ENCODE assay signal across 12 cellular contexts in genomic region chr14:102579696-102580551, GRCh38. TPM values are rescaled to one million over a fixed set of nuclear protein-coding genes. Genes with fewer than 3 reads are reported as not detected.
DNase-seq lines count a peak whose midpoint lies in the region; ATAC-seq, FAIRE-seq and TF ChIP-seq lines count a peak whose summit lies in the region.
"Had no signal": no experiment of that assay in that cellular context is flagged by ENCODE, and none has a peak within 500 bp of the region (broad histone marks: within the 10 kb centered on the region; RNA-seq: fewer than 3 reads in every experiment).

No MANE protein-coding gene starts in this region.

- no peak for TF ChIP-seq POLR2A in A549 (IDR thresholded peaks at IDR 0.05; ENCODE audit: low read length)

- no peaks in the 10 kb centered on the region for H4K20me1 ChIP-seq in Karpas-422 (ENCODE audit: insufficient read depth, low read depth, low read length)

- CTCF ChIA-PET in A549 (lab: Yijun Ruan, JAX) (interaction anchor here (0.6 to 2.2 kb wide), 7 partner anchors 10 to 1609 kb away, joined by 3 to 9 read pairs (median 4); no protein-coding TSS in a partner anchor), MCF 10A (lab: Yijun Ruan, JAX) (interaction anchor here (0.6 to 1.3 kb wide), 4 partner anchors 9 to 1355 kb away, joined by 3 read pairs; no protein-coding TSS in a partner anchor)
- CTCF ChIA-PET in CD4-positive, alpha-beta memory T cell (lab: Charles Lee; ENCODE audit: partially characterized antibody) = no interaction called here

- H3K27ac ChIP-seq in A549 (peak overlapping the region in 1 of 2 experiments; percentile 15; a peak in 1 of 6 replicates), Karpas-422 (ENCODE audit: low read length) (no peak overlapping the region), caudate nucleus (ENCODE audit: low read depth, low read length) (no peak overlapping the region)
- H3K27ac ChIP-seq in CD4-positive, alpha-beta memory T cell (ENCODE audit: low read depth, low read length) = no peak overlapping the region

- H3K27me3 Mint-ChIP-seq in MCF 10A (ENCODE audit: insufficient read depth, unreplicated experiment) = no peaks in the 10 kb centered on the region
- no peaks in the 10 kb centered on the region for H3K27me3 Mint-ChIP-seq in activated T-cell treated with anti-CD3 and anti-CD28 coated beads, Interleukin-2, amount 50 U/mL, for 72 hours (ENCODE audit: low read depth)
- peaks cover 0 to 5% of the 10 kb centered on the region in 2 donors for H3K27me3 Mint-ChIP-seq in CD4-positive, alpha-beta memory T cell

- TF ChIP-seq RAD21 in A549 (conservative IDR thresholded peaks at IDR 0.05 in 1 of 2, IDR thresholded peaks at IDR 0.05 in 1 of 2) = no peak

- BruUV-seq in MCF 10A (replicated peaks; lab: Mats Ljungman, UMichigan) = no TSS peak

- TF ChIP-seq EP300 in A549 (IDR thresholded peaks at IDR 0.05) = no peak

- FAIRE-seq in A549 (lab: Jason Lieb, UNC) = no peak

- H3K4me1 Mint-ChIP-seq in MCF 10A (ENCODE audit: insufficient read depth, unreplicated experiment) = peaks cover 26% of the 10 kb centered on the region
- no peaks in the 10 kb centered on the region for H3K4me1 Mint-ChIP-seq in activated T-cell treated with anti-CD3 and anti-CD28 coated beads, Interleukin-2, amount 50 U/mL, for 72 hours (ENCODE audit: low read depth)
- no peaks in the 10 kb centered on the region for H3K4me1 Mint-ChIP-seq in CD4-positive, alpha-beta memory T cell
- H3K4me1 Mint-ChIP-seq: CD8-positive, alpha-beta memory T cell had no signal

- H3K9me3 Mint-ChIP-seq in MCF 10A (ENCODE audit: unreplicated experiment) = no peaks in the 10 kb centered on the region
- no peaks in the 10 kb centered on the region for H3K9me3 Mint-ChIP-seq in activated T-cell treated with anti-CD3 and anti-CD28 coated beads, Interleukin-2, amount 50 U/mL, for 72 hours
- peaks cover 0 to 2% (median 0%) of the 10 kb centered on the region in 8 donors for H3K9me3 Mint-ChIP-seq in CD4-positive, alpha-beta memory T cell
- H3K9me3 Mint-ChIP-seq: CD8-positive, alpha-beta memory T cell; T-helper 1 cell treated with Interleukin-12 subunit alpha and Interleukin-12 subunit beta and Interleukin-4 antibody, amounts not matched to agents 30 μg/mL and 1 μg/mL, for 36 hours had no signal

- no peaks in the 10 kb centered on the region for H3K9me3 ChIP-seq in A549
- H3K9me3 ChIP-seq in Karpas-422 (ENCODE audit: low read length) = no peaks in the 10 kb centered on the region
- no peaks in the 10 kb centered on the region for H3K9me3 ChIP-seq in CD4-positive, alpha-beta memory T cell (ENCODE audit: control insufficient read depth in 1 of 2, low read length in 2 of 2)

- H3K27me3 ChIP-seq in Karpas-422 (ENCODE audit: low read length) = 0 out of 2 replicates have a peak, but pooled peaks cover 3% of the 10 kb centered on the region
- no peaks in the 10 kb centered on the region for H3K27me3 ChIP-seq in CD4-positive, alpha-beta memory T cell (ENCODE audit: insufficient read depth, low read length)

- H3K9ac ChIP-seq in Karpas-422 (ENCODE audit: low read length) = no peak overlapping the region

- no peak overlapping the region for H3K4me3 ChIP-seq in A549
- no peak overlapping the region for H3K4me3 ChIP-seq in Karpas-422 (ENCODE audit: low read length)
- no peak overlapping the region for H3K4me3 ChIP-seq in CD4-positive, alpha-beta memory T cell (ENCODE audit: low read length in 2 of 2)
- H3K4me3 ChIP-seq: lung had no signal

- intact Hi-C loops in MCF 10A (cut with micrococcal nuclease) = no loop called here
- intact Hi-C loops in CD4-positive, alpha-beta memory T cell (cut with micrococcal nuclease) = no loop called here

- POLR2A ChIA-PET in A549 (lab: Yijun Ruan, JAX) = interaction anchor here (0.6 kb wide), 1 partner anchor 75 kb away, joined by 3 read pairs; no protein-coding TSS in a partner anchor
- POLR2A ChIA-PET in MCF 10A (lab: Yijun Ruan, JAX) = interaction anchor here (0.6 to 3.0 kb wide), 10 partner anchors 9 to 175 kb away, joined by 3 to 13 read pairs (median 3); no protein-coding TSS in a partner anchor
- POLR2A ChIA-PET in CD4-positive, alpha-beta memory T cell (lab: Charles Lee; ENCODE audit: partially characterized antibody) = no interaction called here

- DNase-seq in A549 (ENCODE audit: low read depth in 1 of 2, low spot score in 1 of 2) = no peak
- DNase-seq in HK-2 (ENCODE audit: unreplicated experiment) = peak; percentile 65
- peak; percentile 65 for DNase-seq in MCF 10A (ENCODE audit: unreplicated experiment)
- no peak for DNase-seq in left lobe of liver (ENCODE audit: low spot score)
- DNase-seq in Karpas-422 = no peak
- no peak for DNase-seq in caudate nucleus (lab: John Stamatoyannopoulos, UW)
- DNase-seq in activated T-cell treated with anti-CD3 and anti-CD28 coated beads, Interleukin-2, amount 50 U/mL, for 72 hours = no peak
- no peak for DNase-seq in CD4-positive, alpha-beta memory T cell
- DNase-seq: CD8-positive, alpha-beta memory T cell; NCI-H2171 had no signal

- peak overlapping the region; percentile 69 for H3K27ac Mint-ChIP-seq in MCF 10A (ENCODE audit: low read depth, unreplicated experiment)
- no peak overlapping the region for H3K27ac Mint-ChIP-seq in activated T-cell treated with anti-CD3 and anti-CD28 coated beads, Interleukin-2, amount 50 U/mL, for 72 hours
- no peak overlapping the region for H3K27ac Mint-ChIP-seq in CD4-positive, alpha-beta memory T cell
- H3K27ac Mint-ChIP-seq: CD8-positive, alpha-beta memory T cell; T-helper 1 cell treated with Interleukin-12 subunit alpha and Interleukin-12 subunit beta and Interleukin-4 antibody, amounts not matched to agents 30 μg/mL and 1 μg/mL, for 36 hours had no signal

- H3K79me2 ChIP-seq in Karpas-422 (ENCODE audit: low read length) = no peaks in the 10 kb centered on the region

- H3K36me3 Mint-ChIP-seq in MCF 10A (ENCODE audit: insufficient read depth, unreplicated experiment) = no peaks in the 10 kb centered on the region
- no peaks in the 10 kb centered on the region for H3K36me3 Mint-ChIP-seq in activated T-cell treated with anti-CD3 and anti-CD28 coated beads, Interleukin-2, amount 50 U/mL, for 72 hours (ENCODE audit: insufficient read depth in 2 of 2)
- no peaks in the 10 kb centered on the region for H3K36me3 Mint-ChIP-seq in CD4-positive, alpha-beta memory T cell
- H3K36me3 Mint-ChIP-seq: CD8-positive, alpha-beta memory T cell had no signal

- peak; percentile 14 to 21; a peak in 3 of 6 replicates for ATAC-seq in A549
- peak; percentile 31 for ATAC-seq in left lobe of liver
- ATAC-seq in activated T-cell treated with anti-CD3 and anti-CD28 coated beads, Interleukin-2, amount 50 U/mL, for 72 hours (replicated peaks in 1 of 2) = no peak

- H3K4me2 ChIP-seq in A549 (no peak overlapping the region), Karpas-422 (ENCODE audit: low read depth, low read length, poor library complexity, severe bottlenecking) (no peak overlapping the region)

- no peaks in the 10 kb centered on the region for H3K9me2 ChIP-seq in Karpas-422 (replicated peaks; ENCODE audit: insufficient read depth, low read length)

- TF ChIP-seq CTCF in A549 (IDR thresholded peaks at IDR 0.05) (no peak), MCF 10A (IDR thresholded peaks at IDR 0.05; ENCODE audit: unreplicated experiment) (no peak)

- no peak overlapping the region for H3K4me3 Mint-ChIP-seq in MCF 10A (ENCODE audit: unreplicated experiment)
- H3K4me3 Mint-ChIP-seq in activated T-cell treated with anti-CD3 and anti-CD28 coated beads, Interleukin-2, amount 50 U/mL, for 72 hours = no peak overlapping the region
- no peak overlapping the region for H3K4me3 Mint-ChIP-seq in CD4-positive, alpha-beta memory T cell
- H3K4me3 Mint-ChIP-seq: CD8-positive, alpha-beta memory T cell; T-helper 1 cell treated with Interleukin-12 subunit alpha and Interleukin-12 subunit beta and Interleukin-4 antibody, amounts not matched to agents 30 μg/mL and 1 μg/mL, for 36 hours had no signal

- WGBS in A549 (ENCODE audit: missing lambda C conversion rate) = 79% methylated on average over 19 of the region's 19 CpGs

- no peaks in the 10 kb centered on the region for H3K36me3 ChIP-seq in Karpas-422 (ENCODE audit: insufficient read depth, low read length)
- H3K36me3 ChIP-seq in CD4-positive, alpha-beta memory T cell (ENCODE audit: insufficient read depth, low read length) = no peaks in the 10 kb centered on the region

- no peak overlapping the region for H2AFZ ChIP-seq in Karpas-422 (ENCODE audit: low read length)

- H3K4me1 ChIP-seq in A549 (0 out of 3 replicates have a peak, but pooled peaks cover 6% of the 10 kb centered on the region), Karpas-422 (ENCODE audit: low read length) (peaks cover 10% of the 10 kb centered on the region)
- H3K4me1 ChIP-seq in CD4-positive, alpha-beta memory T cell (ENCODE audit: insufficient read depth, low read length) = no peaks in the 10 kb centered on the region

TF ChIP-seq in A549, 52 proteins besides CTCF, POLR2A, EP300 and RAD21 (continues in another document):
- no peak for TF ChIP-seq BHLHE40 (IDR thresholded peaks at IDR 0.05; ENCODE audit: low read depth, low read length)
- no peak for TF ChIP-seq ZFP36 (IDR thresholded peaks at IDR 0.05; ENCODE audit: borderline replicate concordance, partially characterized antibody)

RNA-seq across cellular contexts. Expression of gene RCOR1, which starts 12.5 kb away (rescaled TPM):
- 24.7 and 25.5 TPM in 2 replicates for polyA plus RNA-seq in A549 (2011; rRNA removed)
- 8.3 and 10.0 TPM in 2 replicates for polyA plus RNA-seq in A549 (2012; cell fraction: cytosol; rRNA removed)
- 8.0 and 10.3 TPM in 2 replicates for polyA plus RNA-seq in A549 (2012; cell fraction: nucleus; rRNA removed)
- 16.4 to 17.7 TPM (median 17.1 TPM) in 3 replicates for polyA plus RNA-seq in A549 (2017; fragmentation: RNase III; extraction: RNeasy Plus Mini Kit Qiagen cat#74134 plus additional on column Dnase treatment)
- 22.7 and 24.3 TPM in 2 replicates for polyA minus RNA-seq in A549 (2011; rRNA and poly(A)+ RNA removed)
- 45.6 and 55.9 TPM in 2 replicates for total RNA-seq in MCF 10A (2022)
- total RNA-seq in left lobe of liver = 8.9 TPM
- 23.3 and 46.9 TPM in 2 replicates for total RNA-seq in Karpas-422 (2014; rRNA removed; shearing (Covaris generic); ENCODE audit: low replicate concordance)
- total RNA-seq in activated T-cell treated with anti-CD3 and anti-CD28 coated beads, Interleukin-2, amount 50 U/mL, for 72 hours = 10 to 100 TPM; 19.5 to 21.3 TPM
- total RNA-seq in CD4-positive, alpha-beta memory T cell = 10 to 100 TPM; 19.4 to 21.5 TPM
- polyA plus RNA-seq in CD4-positive, alpha-beta memory T cell = 1 to 10 TPM in 1 of 2 donors, under 1 TPM in 1; 0.09 to 1.1 TPM

Comparison
In these comparisons a context has a peak if more than half of its experiments do, and no peak if none do; other contexts are left out.
1. ATAC-seq: peak in A549 (2 of 2) and left lobe of liver (single experiment); none in activated T-cell treated with anti-CD3 and anti-CD28 coated beads, Interleukin-2, amount 50 U/mL, for 72 hours (0 of 2).
2. DNase-seq: peak in HK-2 (single experiment) and MCF 10A (single experiment); none in A549 (0 of 2), left lobe of liver (single experiment), Karpas-422 (single experiment), caudate nucleus (0 of 61), activated T-cell treated with anti-CD3 and anti-CD28 coated beads, Interleukin-2, amount 50 U/mL, for 72 hours (0 of 2) and CD4-positive, alpha-beta memory T cell (0 of 5).